ENCODE assay signal across 8 cellular contexts in the genomic region with DNA sequence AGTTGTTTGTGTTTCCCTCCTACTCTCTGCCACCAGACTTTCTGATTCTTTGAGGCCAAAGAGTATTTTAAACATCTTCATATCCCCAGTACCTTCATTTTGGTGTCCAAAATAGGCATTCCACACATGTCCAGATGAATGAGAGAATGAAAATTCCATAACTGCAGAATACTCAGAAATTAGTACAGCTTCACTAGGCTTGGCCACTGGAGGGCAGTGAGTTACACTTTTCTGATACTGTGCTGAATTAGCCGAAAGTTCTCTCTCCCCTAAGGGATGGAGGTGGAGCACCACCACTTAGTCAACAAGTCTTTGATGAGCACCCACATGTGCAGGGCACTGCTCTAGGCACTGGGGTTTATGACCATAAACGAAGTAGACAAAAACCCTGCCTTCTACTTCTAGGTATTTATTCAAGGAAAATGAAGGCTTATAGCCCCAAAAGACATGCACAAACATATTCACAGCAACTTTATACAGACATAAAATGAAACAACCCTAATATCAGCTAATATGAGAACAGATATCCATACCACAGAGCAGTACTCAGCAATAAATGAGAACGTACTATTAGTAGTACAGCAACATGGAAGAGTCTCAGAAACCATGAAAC. TPM values are rescaled to one million over a fixed set of nuclear protein-coding genes. Genes with fewer than 3 reads are reported as not detected.
DNase-seq lines count a peak whose midpoint lies in the region; ATAC-seq and TF ChIP-seq lines count a peak whose summit lies in the region.

No MANE protein-coding gene starts in this region.

- H3K4me1 Mint-ChIP-seq in osteocyte (ENCODE audit: unreplicated experiment), result peaks cover 9% of the 10 kb centered on the region

- no peak overlapping the region for H3K4me3 Mint-ChIP-seq in osteocyte (ENCODE audit: unreplicated experiment)

- in situ Hi-C loops in GM13976 (cut with MboI; ENCODE audit: low sequenced_read_pairs, unreplicated experiment), result no loop called here

- DNase-seq in Ammon's horn (ENCODE audit: low spot score), result peak; percentile 61
- peak; percentile 50 for DNase-seq in GM13976 (ENCODE audit: low spot score)
- peak; percentile 26 for DNase-seq in RPMI7951 (ENCODE audit: low read depth)
- no peak for DNase-seq in epithelial cell of proximal tubule (ENCODE audit: low read depth)
- DNase-seq in osteocyte (ENCODE audit: extremely low spot score, unreplicated experiment), result no peak
- no peak for DNase-seq in NCI-H1092 treated with DMSO at 0.1 percent for 48 hours (lab: John Stamatoyannopoulos, UW)
- no peak for DNase-seq in NCI-H1930 (lab: John Stamatoyannopoulos, UW)

- no peak overlapping the region for H3K4me3 ChIP-seq in epithelial cell of proximal tubule (ENCODE audit: low read depth, low read length)

- no peaks in the 10 kb centered on the region for H3K9me3 Mint-ChIP-seq in osteocyte (ENCODE audit: unreplicated experiment)

- no peak for ATAC-seq in GM19397 (IDR thresholded peaks at IDR 0.05; ENCODE audit: unreplicated experiment)

- peak; percentile 62 for TF ChIP-seq CTCF in GM13976 (IDR thresholded peaks at IDR 0.05; ENCODE audit: borderline replicate concordance, control extremely low read depth, extremely low read depth, insufficient read depth, missing control alignments)
- TF ChIP-seq CTCF in epithelial cell of proximal tubule (conservative IDR thresholded peaks at IDR 0.05; ENCODE audit: low read depth, low read length), result peak; percentile 70
- TF ChIP-seq CTCF in osteocyte (IDR thresholded peaks at IDR 0.05), result peak; percentile 68

- H3K27ac Mint-ChIP-seq in osteocyte (ENCODE audit: unreplicated experiment), result no peak overlapping the region

- H3K36me3 Mint-ChIP-seq in osteocyte (ENCODE audit: unreplicated experiment), result peaks cover 23% of the 10 kb centered on the region

- H3K27me3 Mint-ChIP-seq in osteocyte (ENCODE audit: unreplicated experiment), result no peaks in the 10 kb centered on the region

RNA-seq across cellular contexts. Expression of a gene that starts 46.1 kb away (rescaled TPM):
- 0.78 and 0.84 TPM in 2 replicates for total RNA-seq in RPMI7951 (2014; rRNA removed; shearing (Covaris generic))
- total RNA-seq in epithelial cell of proximal tubule (0.80 and 0.86 TPM in 2 replicates), osteocyte (3.5 and 5.0 TPM in 2 replicates)

RNA-seq across cellular contexts. Expression of a gene that starts 46.4 kb away (rescaled TPM):
- total RNA-seq in RPMI7951 (2014; rRNA removed; shearing (Covaris generic)), result 5.5 and 5.9 TPM in 2 replicates
- total RNA-seq in epithelial cell of proximal tubule (8.8 and 9.8 TPM in 2 replicates), osteocyte (13.5 and 13.8 TPM in 2 replicates)

RNA-seq across cellular contexts. Expression of a gene that starts 49.8 kb away (rescaled TPM):
- 18.0 and 25.5 TPM in 2 replicates for total RNA-seq in RPMI7951 (2014; rRNA removed; shearing (Covaris generic))
- total RNA-seq in epithelial cell of proximal tubule, result 18.0 and 21.4 TPM in 2 replicates
- 18.2 and 18.3 TPM in 2 replicates for total RNA-seq in osteocyte

Comparison
In these comparisons a context has a peak if more than half of its experiments do, and no peak if none do; other contexts are left out.
1. DNase-seq: peak in Ammon's horn (single experiment), GM13976 (single experiment) and RPMI7951 (single experiment); none in epithelial cell of proximal tubule (single experiment), osteocyte (single experiment), NCI-H1092 treated with DMSO at 0.1 percent for 48 hours (single experiment) and NCI-H1930 (0 of 2).
2. Peak in every context shown above with its lines, with median percentiles within 50 percentile points of each other: CTCF ChIP-seq.